In genomic region chr4:47013373-47013772, GRCh38 we compare ENCODE assay signal across 37 cellular contexts. TPM values are rescaled to one million over a fixed set of nuclear protein-coding genes. Genes with fewer than 3 reads are reported as not detected.
"Had no signal": no experiment of that assay in that cellular context is flagged by ENCODE, and none has a peak within 500 bp of the region (broad histone marks: within the 10 kb centered on the region; RNA-seq: fewer than 3 reads in every experiment).

No MANE protein-coding gene starts in this region.

- H3K27me3 ChIP-seq: adrenal gland, ascending aorta, body of pancreas, brain microvascular endothelial cell, breast epithelium, cardiac muscle cell had no signal

- H3K9me3 ChIP-seq: adrenal gland, ascending aorta, body of pancreas had no signal

- H3K4me1 ChIP-seq: adrenal gland, ascending aorta, body of pancreas, breast epithelium had no signal

- H3K27ac ChIP-seq: adrenal gland, ascending aorta, body of pancreas, brain microvascular endothelial cell, breast epithelium, cardiac muscle cell had no signal

- H3K36me3 ChIP-seq: adrenal gland, ascending aorta, brain microvascular endothelial cell, breast epithelium, cardiac muscle cell had no signal

- H3K4me3 ChIP-seq: adrenal gland, ascending aorta, body of pancreas, breast epithelium, cardiac muscle cell had no signal

- FAIRE-seq: astrocyte, bronchial epithelial cell, colon had no signal

- ATAC-seq: activated naive CD4-positive, alpha-beta T cell treated with anti-CD3 and anti-CD28 coated beads, Interleukin-2, amount 50 U/mL, for 72 hours; activated naive CD8-positive, alpha-beta T cell treated with anti-CD3 and anti-CD28 coated beads, Interleukin-2, amount 50 U/mL, for 24 hours; activated T-cell treated with anti-CD3 and anti-CD28 coated beads, Interleukin-2, amount 50 U/mL, for 4 hours; activated T-cell treated with anti-CD3 and anti-CD28 coated beads, Interleukin-2, amount 50 U/mL, for 72 hours; activated T-helper 17 cell treated with anti-CD3 and anti-CD28 coated beads, Interleukin-2, amount 50 U/mL, for 72 hours; body of pancreas had no signal

- DNase-seq: activated effector memory CD4-positive, alpha-beta T cell treated with anti-CD3 and anti-CD28 coated beads, Interleukin-2, amount 50 U/mL, for 16 hours; activated effector memory CD4-positive, alpha-beta T cell treated with Interleukin-2 at 50 U/mL for 16 hours; activated gamma-delta T cell; activated gamma-delta T cell treated with Interleukin-2 at 50 U/mL for 16 hours; activated naive CD4-positive, alpha-beta T cell; activated naive CD4-positive, alpha-beta T cell treated with anti-CD3 and anti-CD28 coated beads for 36 hours; activated naive CD4-positive, alpha-beta T cell treated with anti-CD3 and anti-CD28 coated beads, Interleukin-2, amount 10 ng/mL, durations not matched to agents 7 days and 5 days; activated naive CD4-positive, alpha-beta T cell treated with anti-CD3 and anti-CD28 coated beads, Interleukin-2, amount 50 U/mL, for 16 hours; activated naive CD4-positive, alpha-beta T cell treated with Interleukin-2 at 50 U/mL for 16 hours; activated naive CD8-positive, alpha-beta T cell treated with anti-CD3 and anti-CD28 coated beads for 36 hours; activated naive CD8-positive, alpha-beta T cell treated with anti-CD3 and anti-CD28 coated beads, Interleukin-2, amount 10 ng/mL, durations not matched to agents 7 days and 5 days; activated naive CD8-positive, alpha-beta T cell treated with anti-CD3 and anti-CD28 coated beads, Interleukin-2, amount 50 U/mL, for 24 hours; activated T-cell treated with anti-CD3 and anti-CD28 coated beads, Interleukin-2, amount 50 U/mL, for 4 hours; activated T-cell treated with anti-CD3 and anti-CD28 coated beads, Interleukin-2, amount 50 U/mL, for 48 hours; activated T-cell treated with anti-CD3 and anti-CD28 coated beads, Interleukin-2, amount 50 U/mL, for 72 hours; adrenal gland; amniotic stem cell; amygdala; anterior cingulate cortex; aorta; body of pancreas; brain microvascular endothelial cell; caudate nucleus; central memory CD4-positive, alpha-beta T cell; cerebellar nuclear complex had no signal

RNA-seq across cellular contexts. Expression of gene GABRB1, which starts 18.0 kb away (rescaled TPM):
- total RNA-seq: activated naive CD4-positive, alpha-beta T cell treated with anti-CD3 and anti-CD28 coated beads for 36 hours; activated naive CD4-positive, alpha-beta T cell treated with anti-CD3 and anti-CD28 coated beads, Interleukin-2, amount 50 U/mL, for 72 hours; activated naive CD8-positive, alpha-beta T cell treated with anti-CD3 and anti-CD28 coated beads for 36 hours; activated naive CD8-positive, alpha-beta T cell treated with anti-CD3 and anti-CD28 coated beads, Interleukin-2, amount 10 ng/mL, durations not matched to agents 7 days and 5 days; activated T-cell treated with anti-CD3 and anti-CD28 coated beads, Interleukin-2, amount 50 U/mL, for 4 hours; activated T-cell treated with anti-CD3 and anti-CD28 coated beads, Interleukin-2, amount 50 U/mL, for 72 hours; activated T-helper 1 cell treated with anti-CD3 and anti-CD28 coated beads, Interleukin-12 subunit alpha, Interleukin-12 subunit beta, Interleukin-2, Interleukin-4 antibody, amounts not matched to agents 30 ng/mL and 10 ng/mL and 1 ng/mL, durations not matched to agents 14 hours and 24 hours and 36 hours; activated T-helper 17 cell treated with anti-CD3 and anti-CD28 coated beads, Interleukin-2, amount 50 U/mL, for 72 hours; activated T-helper 2 cell treated with anti-CD3 and anti-CD28 coated beads, Interferon-gamma antibody, Interleukin-2, Interleukin-4, amounts not matched to agents 10 μg/mL and 5 μg/mL and 100 μg/mL, durations not matched to agents 14 hours and 24 hours and 36 hours; astrocyte; body of pancreas; bronchial epithelial cell; chondrocyte had no signal
- polyA plus RNA-seq: aorta had no signal

RNA-seq across cellular contexts. Expression of gene GABRA4, which starts 20.0 kb away (rescaled TPM):
- total RNA-seq: activated naive CD4-positive, alpha-beta T cell treated with anti-CD3 and anti-CD28 coated beads for 36 hours; activated naive CD4-positive, alpha-beta T cell treated with anti-CD3 and anti-CD28 coated beads, Interleukin-2, amount 50 U/mL, for 72 hours; activated naive CD8-positive, alpha-beta T cell treated with anti-CD3 and anti-CD28 coated beads for 36 hours; activated naive CD8-positive, alpha-beta T cell treated with anti-CD3 and anti-CD28 coated beads, Interleukin-2, amount 10 ng/mL, durations not matched to agents 7 days and 5 days; activated T-cell treated with anti-CD3 and anti-CD28 coated beads, Interleukin-2, amount 50 U/mL, for 4 hours; activated T-cell treated with anti-CD3 and anti-CD28 coated beads, Interleukin-2, amount 50 U/mL, for 72 hours; activated T-helper 1 cell treated with anti-CD3 and anti-CD28 coated beads, Interleukin-12 subunit alpha, Interleukin-12 subunit beta, Interleukin-2, Interleukin-4 antibody, amounts not matched to agents 30 ng/mL and 10 ng/mL and 1 ng/mL, durations not matched to agents 14 hours and 24 hours and 36 hours; activated T-helper 17 cell treated with anti-CD3 and anti-CD28 coated beads, Interleukin-2, amount 50 U/mL, for 72 hours; activated T-helper 2 cell treated with anti-CD3 and anti-CD28 coated beads, Interferon-gamma antibody, Interleukin-2, Interleukin-4, amounts not matched to agents 10 μg/mL and 5 μg/mL and 100 μg/mL, durations not matched to agents 14 hours and 24 hours and 36 hours; astrocyte; bronchial epithelial cell; chondrocyte had no signal
- polyA plus RNA-seq: adipose tissue had no signal
